ENCODE assay signal across 1 cellular context in the genomic region with DNA sequence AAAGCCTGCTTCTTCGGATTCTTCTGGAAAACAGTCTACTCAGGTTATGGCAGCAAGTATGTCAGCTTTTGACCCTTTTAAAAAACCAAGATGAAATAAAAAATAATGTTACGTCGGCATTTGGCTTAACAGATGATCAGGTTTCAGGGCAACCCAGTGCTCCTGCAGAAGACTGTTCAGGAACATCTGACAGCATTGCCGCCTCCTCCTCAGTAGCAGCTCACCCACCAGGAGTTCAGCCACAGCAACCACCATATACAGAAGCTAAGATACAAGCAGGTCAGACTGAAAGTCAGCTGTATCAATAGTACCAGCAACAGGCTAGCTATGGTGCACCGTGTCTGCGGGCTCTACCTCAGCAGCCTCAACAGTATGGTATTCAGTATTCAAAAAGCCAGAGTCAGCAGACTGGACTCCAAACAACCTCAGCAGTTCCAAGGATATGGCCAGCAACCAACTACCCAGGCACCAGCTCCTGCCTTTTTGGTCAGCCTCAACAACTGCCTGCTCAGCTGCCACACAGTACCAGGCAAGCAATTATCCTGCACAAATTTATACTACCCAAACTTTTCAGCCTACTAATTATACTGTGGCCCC.
TF ChIP-seq lines count a peak whose summit lies in the region.

No MANE protein-coding gene starts in this region.

TF ChIP-seq in HepG2, 621 proteins besides CTCF, POLR2A, EP300 and RAD21:
- TF ChIP-seq ZFP36 (IDR thresholded peaks at IDR 0.05; ENCODE audit: borderline replicate concordance, low read depth, low read length, partially characterized antibody) (no peak), IKZF4 (CRISPR knock-in tag; IDR thresholded peaks at IDR 0.05; ENCODE audit: borderline replicate concordance, low read depth, not compliant biosample characterization) (no peak), MAFK (conservative IDR thresholded peaks at IDR 0.05 in 1 of 2, IDR thresholded peaks at IDR 0.05 in 1 of 2; ENCODE audit: low read length in 2 of 2) (peak; percentile 16 to 24; a peak in 1 of 4 replicates), FOXJ3 (CRISPR knock-in tag; IDR thresholded peaks at IDR 0.05; ENCODE audit: borderline replicate concordance) (no peak), ZNF256 (CRISPR knock-in tag; conservative IDR thresholded peaks at IDR 0.05) (no peak)
